ENCODE assay signal across 1 cellular context in the genomic region with DNA sequence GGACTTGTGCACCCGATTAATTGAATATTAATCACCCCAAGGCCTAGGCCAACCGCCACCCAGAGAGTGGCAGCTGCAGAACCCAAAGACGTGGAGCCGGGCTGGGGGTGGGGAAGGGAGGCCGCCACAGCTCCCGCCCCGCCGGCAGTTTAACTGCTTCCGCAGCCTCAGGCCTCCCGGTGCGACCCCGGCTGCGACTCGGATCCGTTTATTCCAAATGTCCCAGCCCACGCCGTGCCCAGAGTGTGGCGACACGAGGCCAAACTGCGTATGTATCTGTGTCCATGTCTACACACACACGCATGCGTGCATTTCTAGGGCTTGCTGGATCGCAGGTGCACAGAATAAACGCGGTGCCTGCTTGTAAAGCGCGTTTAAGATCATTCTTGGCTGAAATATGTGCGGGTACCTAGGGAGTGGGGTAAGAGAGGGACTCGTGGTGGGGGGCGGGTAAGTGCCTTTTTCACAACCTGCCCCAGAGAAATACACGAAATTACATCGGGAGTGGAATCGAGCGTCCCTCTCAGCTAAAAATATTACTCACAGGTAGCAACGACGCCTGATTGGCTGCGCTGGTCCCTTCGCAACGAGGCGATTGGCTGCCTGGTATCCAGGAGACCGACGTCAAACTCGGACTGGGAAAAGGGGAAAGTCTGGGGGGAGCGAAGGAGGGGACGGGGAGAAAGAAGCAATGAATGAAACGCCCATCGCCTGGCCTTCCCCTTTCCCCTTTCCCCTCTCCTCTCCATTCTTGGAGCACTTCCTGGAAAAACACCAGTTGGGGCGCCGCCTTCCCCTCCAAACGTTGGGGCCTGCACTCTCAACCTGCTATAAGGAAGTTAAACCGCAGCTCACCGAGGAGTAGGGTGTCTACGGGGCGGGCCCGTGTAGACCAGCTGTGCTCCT.
TF ChIP-seq lines count a peak whose summit lies in the region.

No MANE protein-coding gene starts in this region.

TF ChIP-seq in H1, 55 proteins besides CTCF, POLR2A, EP300 and RAD21 (continued from another document):
- TF ChIP-seq SAP30 (IDR thresholded peaks at IDR 0.05; ENCODE audit: insufficient read depth, insufficient replicate concordance, low read length) (peak; percentile 8), CHD2 (IDR thresholded peaks at IDR 0.05; ENCODE audit: low read length) (0 out of 2 replicates have a peak, but pooled peaks have one; percentile 44), PHF8 (conservative IDR thresholded peaks at IDR 0.05; ENCODE audit: low read depth, low read length) (peak; percentile 39), CTBP2 (IDR thresholded peaks at IDR 0.05; ENCODE audit: borderline replicate concordance, insufficient read depth, insufficient read length, low read length) (peak; percentile 99), BACH1 (IDR thresholded peaks at IDR 0.05; ENCODE audit: low read length) (no peak), GTF2F1 (IDR thresholded peaks at IDR 0.05; ENCODE audit: borderline replicate concordance, low read depth, low read length) (no peak), SIX5 (IDR thresholded peaks at IDR 0.05; ENCODE audit: low read depth, low read length) (no peak), BRCA1 (IDR thresholded peaks at IDR 0.05; ENCODE audit: low read depth, low read length) (no peak), KDM5A (IDR thresholded peaks at IDR 0.05; ENCODE audit: low read length) (0 out of 2 replicates have a peak, but pooled peaks have one; percentile 22), YY1 (IDR thresholded peaks at IDR 0.05; ENCODE audit: low read depth, low read length) (peak; percentile 74), SP4 (IDR thresholded peaks at IDR 0.05; ENCODE audit: low read length) (0 out of 2 replicates have a peak, but pooled peaks have one; percentile 55), SIN3A (conservative IDR thresholded peaks at IDR 0.05 in 1 of 2, IDR thresholded peaks at IDR 0.05 in 1 of 2; ENCODE audit: low read depth in 1 of 2, low read length in 2 of 2) (peak; percentile 16 to 83; a peak in 3 of 4 replicates), SIRT6 (IDR thresholded peaks at IDR 0.05; ENCODE audit: low read length) (no peak), CREB1 (IDR thresholded peaks at IDR 0.05) (peak; percentile 84), SP1 (IDR thresholded peaks at IDR 0.05; ENCODE audit: low read depth, low read length) (peak; percentile 96), SRF (IDR thresholded peaks at IDR 0.05; ENCODE audit: low read depth, low read length) (no peak), POU5F1 (IDR thresholded peaks at IDR 0.05; ENCODE audit: low read depth, low read length) (no peak), EGR1 (IDR thresholded peaks at IDR 0.05; ENCODE audit: borderline replicate concordance, low read depth, low read length) (peak; percentile 95), RFX5 (IDR thresholded peaks at IDR 0.05; ENCODE audit: borderline replicate concordance, low read depth, low read length) (peak; percentile 84), RBBP5 (IDR thresholded peaks at IDR 0.05; ENCODE audit: borderline replicate concordance, low read depth, low read length) (peak; percentile 80), CBX5 (IDR thresholded peaks at IDR 0.05; ENCODE audit: low read depth, low read length) (no peak), POLR2AphosphoS5 (IDR thresholded peaks at IDR 0.05; ENCODE audit: low read depth, low read length) (peak; percentile 39), TAF7 (optimal IDR thresholded peaks at IDR 0.05; ENCODE audit: borderline replicate concordance, low read depth, low read length) (no peak), HDAC2 (IDR thresholded peaks at IDR 0.05; ENCODE audit: borderline replicate concordance in 1 of 2, low read depth in 2 of 2, low read length in 2 of 2) (no peak), NRF1 (IDR thresholded peaks at IDR 0.05; ENCODE audit: low read depth, low read length) (peak; percentile 20; the same call in 1 of the 2 replicates), RNF2 (IDR thresholded peaks at IDR 0.05; ENCODE audit: borderline replicate concordance, low read depth, low read length, missing control alignments, poor library complexity, severe bottlenecking) (no peak), SUZ12 (IDR thresholded peaks at IDR 0.05; ENCODE audit: low read length) (0 out of 2 replicates have a peak, but pooled peaks have one; percentile 24), ASH2L (IDR thresholded peaks at IDR 0.05; ENCODE audit: low read length) (peak; percentile 96)
- TF ChIP-seq, protein P1, sequence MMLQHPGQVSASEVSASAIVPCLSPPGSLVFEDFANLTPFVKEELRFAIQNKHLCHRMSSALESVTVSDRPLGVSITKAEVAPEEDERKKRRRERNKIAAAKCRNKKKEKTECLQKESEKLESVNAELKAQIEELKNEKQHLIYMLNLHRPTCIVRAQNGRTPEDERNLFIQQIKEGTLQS (IDR thresholded peaks at IDR 0.05; ENCODE audit: insufficient read depth, low read depth, low read length) = no peak
- TF ChIP-seq, protein P2, sequence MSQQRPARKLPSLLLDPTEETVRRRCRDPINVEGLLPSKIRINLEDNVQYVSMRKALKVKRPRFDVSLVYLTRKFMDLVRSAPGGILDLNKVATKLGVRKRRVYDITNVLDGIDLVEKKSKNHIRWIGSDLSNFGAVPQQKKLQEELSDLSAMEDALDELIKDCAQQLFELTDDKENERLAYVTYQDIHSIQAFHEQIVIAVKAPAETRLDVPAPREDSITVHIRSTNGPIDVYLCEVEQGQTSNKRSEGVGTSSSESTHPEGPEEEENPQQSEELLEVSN (IDR thresholded peaks at IDR 0.05) = peak; percentile 86; the same call in 1 of the 2 replicates
- TF ChIP-seq, protein P3, sequence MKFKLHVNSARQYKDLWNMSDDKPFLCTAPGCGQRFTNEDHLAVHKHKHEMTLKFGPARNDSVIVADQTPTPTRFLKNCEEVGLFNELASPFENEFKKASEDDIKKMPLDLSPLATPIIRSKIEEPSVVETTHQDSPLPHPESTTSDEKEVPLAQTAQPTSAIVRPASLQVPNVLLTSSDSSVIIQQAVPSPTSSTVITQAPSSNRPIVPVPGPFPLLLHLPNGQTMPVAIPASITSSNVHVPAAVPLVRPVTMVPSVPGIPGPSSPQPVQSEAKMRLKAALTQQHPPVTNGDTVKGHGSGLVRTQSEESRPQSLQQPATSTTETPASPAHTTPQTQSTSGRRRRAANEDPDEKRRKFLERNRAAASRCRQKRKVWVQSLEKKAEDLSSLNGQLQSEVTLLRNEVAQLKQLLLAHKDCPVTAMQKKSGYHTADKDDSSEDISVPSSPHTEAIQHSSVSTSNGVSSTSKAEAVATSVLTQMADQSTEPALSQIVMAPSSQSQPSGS (IDR thresholded peaks at IDR 0.05; ENCODE audit: low read length) = peak; percentile 57; the same call in 1 of the 2 replicates
- TF ChIP-seq, protein P4, sequence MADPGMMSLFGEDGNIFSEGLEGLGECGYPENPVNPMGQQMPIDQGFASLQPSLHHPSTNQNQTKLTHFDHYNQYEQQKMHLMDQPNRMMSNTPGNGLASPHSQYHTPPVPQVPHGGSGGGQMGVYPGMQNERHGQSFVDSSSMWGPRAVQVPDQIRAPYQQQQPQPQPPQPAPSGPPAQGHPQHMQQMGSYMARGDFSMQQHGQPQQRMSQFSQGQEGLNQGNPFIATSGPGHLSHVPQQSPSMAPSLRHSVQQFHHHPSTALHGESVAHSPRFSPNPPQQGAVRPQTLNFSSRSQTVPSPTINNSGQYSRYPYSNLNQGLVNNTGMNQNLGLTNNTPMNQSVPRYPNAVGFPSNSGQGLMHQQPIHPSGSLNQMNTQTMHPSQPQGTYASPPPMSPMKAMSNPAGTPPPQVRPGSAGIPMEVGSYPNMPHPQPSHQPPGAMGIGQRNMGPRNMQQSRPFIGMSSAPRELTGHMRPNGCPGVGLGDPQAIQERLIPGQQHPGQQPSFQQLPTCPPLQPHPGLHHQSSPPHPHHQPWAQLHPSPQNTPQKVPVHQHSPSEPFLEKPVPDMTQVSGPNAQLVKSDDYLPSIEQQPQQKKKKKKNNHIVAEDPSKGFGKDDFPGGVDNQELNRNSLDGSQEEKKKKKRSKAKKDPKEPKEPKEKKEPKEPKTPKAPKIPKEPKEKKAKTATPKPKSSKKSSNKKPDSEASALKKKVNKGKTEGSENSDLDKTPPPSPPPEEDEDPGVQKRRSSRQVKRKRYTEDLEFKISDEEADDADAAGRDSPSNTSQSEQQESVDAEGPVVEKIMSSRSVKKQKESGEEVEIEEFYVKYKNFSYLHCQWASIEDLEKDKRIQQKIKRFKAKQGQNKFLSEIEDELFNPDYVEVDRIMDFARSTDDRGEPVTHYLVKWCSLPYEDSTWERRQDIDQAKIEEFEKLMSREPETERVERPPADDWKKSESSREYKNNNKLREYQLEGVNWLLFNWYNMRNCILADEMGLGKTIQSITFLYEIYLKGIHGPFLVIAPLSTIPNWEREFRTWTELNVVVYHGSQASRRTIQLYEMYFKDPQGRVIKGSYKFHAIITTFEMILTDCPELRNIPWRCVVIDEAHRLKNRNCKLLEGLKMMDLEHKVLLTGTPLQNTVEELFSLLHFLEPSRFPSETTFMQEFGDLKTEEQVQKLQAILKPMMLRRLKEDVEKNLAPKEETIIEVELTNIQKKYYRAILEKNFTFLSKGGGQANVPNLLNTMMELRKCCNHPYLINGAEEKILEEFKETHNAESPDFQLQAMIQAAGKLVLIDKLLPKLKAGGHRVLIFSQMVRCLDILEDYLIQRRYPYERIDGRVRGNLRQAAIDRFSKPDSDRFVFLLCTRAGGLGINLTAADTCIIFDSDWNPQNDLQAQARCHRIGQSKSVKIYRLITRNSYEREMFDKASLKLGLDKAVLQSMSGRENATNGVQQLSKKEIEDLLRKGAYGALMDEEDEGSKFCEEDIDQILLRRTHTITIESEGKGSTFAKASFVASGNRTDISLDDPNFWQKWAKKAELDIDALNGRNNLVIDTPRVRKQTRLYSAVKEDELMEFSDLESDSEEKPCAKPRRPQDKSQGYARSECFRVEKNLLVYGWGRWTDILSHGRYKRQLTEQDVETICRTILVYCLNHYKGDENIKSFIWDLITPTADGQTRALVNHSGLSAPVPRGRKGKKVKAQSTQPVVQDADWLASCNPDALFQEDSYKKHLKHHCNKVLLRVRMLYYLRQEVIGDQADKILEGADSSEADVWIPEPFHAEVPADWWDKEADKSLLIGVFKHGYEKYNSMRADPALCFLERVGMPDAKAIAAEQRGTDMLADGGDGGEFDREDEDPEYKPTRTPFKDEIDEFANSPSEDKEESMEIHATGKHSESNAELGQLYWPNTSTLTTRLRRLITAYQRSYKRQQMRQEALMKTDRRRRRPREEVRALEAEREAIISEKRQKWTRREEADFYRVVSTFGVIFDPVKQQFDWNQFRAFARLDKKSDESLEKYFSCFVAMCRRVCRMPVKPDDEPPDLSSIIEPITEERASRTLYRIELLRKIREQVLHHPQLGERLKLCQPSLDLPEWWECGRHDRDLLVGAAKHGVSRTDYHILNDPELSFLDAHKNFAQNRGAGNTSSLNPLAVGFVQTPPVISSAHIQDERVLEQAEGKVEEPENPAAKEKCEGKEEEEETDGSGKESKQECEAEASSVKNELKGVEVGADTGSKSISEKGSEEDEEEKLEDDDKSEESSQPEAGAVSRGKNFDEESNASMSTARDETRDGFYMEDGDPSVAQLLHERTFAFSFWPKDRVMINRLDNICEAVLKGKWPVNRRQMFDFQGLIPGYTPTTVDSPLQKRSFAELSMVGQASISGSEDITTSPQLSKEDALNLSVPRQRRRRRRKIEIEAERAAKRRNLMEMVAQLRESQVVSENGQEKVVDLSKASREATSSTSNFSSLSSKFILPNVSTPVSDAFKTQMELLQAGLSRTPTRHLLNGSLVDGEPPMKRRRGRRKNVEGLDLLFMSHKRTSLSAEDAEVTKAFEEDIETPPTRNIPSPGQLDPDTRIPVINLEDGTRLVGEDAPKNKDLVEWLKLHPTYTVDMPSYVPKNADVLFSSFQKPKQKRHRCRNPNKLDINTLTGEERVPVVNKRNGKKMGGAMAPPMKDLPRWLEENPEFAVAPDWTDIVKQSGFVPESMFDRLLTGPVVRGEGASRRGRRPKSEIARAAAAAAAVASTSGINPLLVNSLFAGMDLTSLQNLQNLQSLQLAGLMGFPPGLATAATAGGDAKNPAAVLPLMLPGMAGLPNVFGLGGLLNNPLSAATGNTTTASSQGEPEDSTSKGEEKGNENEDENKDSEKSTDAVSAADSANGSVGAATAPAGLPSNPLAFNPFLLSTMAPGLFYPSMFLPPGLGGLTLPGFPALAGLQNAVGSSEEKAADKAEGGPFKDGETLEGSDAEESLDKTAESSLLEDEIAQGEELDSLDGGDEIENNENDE (IDR thresholded peaks at IDR 0.05; ENCODE audit: insufficient replicate concordance, low read length) = no peak
- TF ChIP-seq, protein P5, sequence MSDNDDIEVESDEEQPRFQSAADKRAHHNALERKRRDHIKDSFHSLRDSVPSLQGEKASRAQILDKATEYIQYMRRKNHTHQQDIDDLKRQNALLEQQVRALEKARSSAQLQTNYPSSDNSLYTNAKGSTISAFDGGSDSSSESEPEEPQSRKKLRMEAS (IDR thresholded peaks at IDR 0.05) = peak; percentile 76
